Comparison of ENCODE assay signal across 15 cellular contexts in the genomic region with DNA sequence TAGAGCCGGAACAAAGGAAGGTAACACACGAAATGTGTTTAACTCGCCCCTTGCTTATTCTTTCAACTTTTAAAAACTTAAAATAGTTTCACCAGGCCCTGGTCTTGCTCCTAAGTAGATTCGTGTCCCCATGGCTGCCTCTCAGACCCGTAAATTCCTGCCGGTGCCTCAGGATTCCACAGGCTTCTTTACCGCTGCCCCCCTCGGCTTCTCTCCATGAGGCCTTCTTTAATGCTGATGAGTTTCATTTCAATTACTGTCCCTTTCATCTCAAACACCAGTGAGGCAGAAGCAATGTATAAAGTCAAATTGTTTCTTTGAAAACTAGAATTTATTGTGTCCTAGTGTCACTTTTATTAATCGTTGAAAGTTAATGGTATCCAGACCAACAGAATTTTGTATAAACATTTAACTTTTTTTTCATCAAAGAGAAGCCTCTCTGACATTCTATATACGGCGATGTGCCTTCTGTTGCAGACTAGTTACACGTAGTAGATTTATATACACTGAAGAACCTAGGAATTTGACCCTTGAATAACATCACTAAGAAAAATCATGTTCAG.
"Had no signal": no experiment of that assay in that cellular context is flagged by ENCODE, and none has a peak within 500 bp of the region (broad histone marks: within the 10 kb centered on the region; RNA-seq: fewer than 3 reads in every experiment).

No MANE protein-coding gene starts in this region.

- H3K27ac Mint-ChIP-seq: activated CD4-positive, alpha-beta T cell treated with anti-CD3 and anti-CD28 coated beads for 36 hours; activated CD8-positive, alpha-beta T cell treated with anti-CD3 and anti-CD28 coated beads for 36 hours; effector memory CD8-positive, alpha-beta T cell; naive thymus-derived CD4-positive, alpha-beta T cell had no signal

- H3K4me1 Mint-ChIP-seq: activated CD4-positive, alpha-beta T cell treated with anti-CD3 and anti-CD28 coated beads for 36 hours; naive thymus-derived CD4-positive, alpha-beta T cell had no signal

- DNase-seq: activated CD4-positive, alpha-beta T cell treated with anti-CD3 and anti-CD28 coated beads for 36 hours; activated CD8-positive, alpha-beta memory T cell treated with anti-CD3 and anti-CD28 coated beads, Interleukin-2, amount 50 U/mL, for 48 hours; activated CD8-positive, alpha-beta T cell treated with anti-CD3 and anti-CD28 coated beads for 36 hours; effector memory CD8-positive, alpha-beta T cell; hypothalamus; naive thymus-derived CD4-positive, alpha-beta T cell; stimulated activated CD4-positive, alpha-beta T cell treated with anti-CD3 and anti-CD28 coated beads, Interleukin-2, amount 100 ng/mL, for 24 hours; stimulated activated naive CD4-positive, alpha-beta T cell treated with Interleukin-2 at 50 U/mL for 16 hours; T-helper 9 cell had no signal

- H3K4me3 Mint-ChIP-seq: activated CD4-positive, alpha-beta T cell treated with anti-CD3 and anti-CD28 coated beads for 36 hours; activated CD8-positive, alpha-beta T cell treated with anti-CD3 and anti-CD28 coated beads for 36 hours; effector memory CD8-positive, alpha-beta T cell; naive thymus-derived CD4-positive, alpha-beta T cell had no signal

- H3K36me3 ChIP-seq: ascending aorta, cardiac muscle cell, prostate gland, suprapubic skin had no signal

- ATAC-seq: activated CD4-positive, alpha-beta T cell treated with anti-CD3 and anti-CD28 coated beads for 36 hours; activated CD8-positive, alpha-beta T cell treated with anti-CD3 and anti-CD28 coated beads for 36 hours; effector memory CD8-positive, alpha-beta T cell; naive thymus-derived CD4-positive, alpha-beta T cell; sciatic nerve had no signal

- H3K4me1 ChIP-seq: ascending aorta, prostate gland, suprapubic skin had no signal

- H3K27ac ChIP-seq: ascending aorta, cardiac muscle cell, coronary artery, prostate gland, suprapubic skin had no signal

- H3K9me3 Mint-ChIP-seq: activated CD8-positive, alpha-beta T cell treated with anti-CD3 and anti-CD28 coated beads for 36 hours had no signal

- H3K27me3 ChIP-seq: ascending aorta, cardiac muscle cell, suprapubic skin had no signal

- H3K4me3 ChIP-seq: ascending aorta, cardiac muscle cell, coronary artery, prostate gland, suprapubic skin had no signal

- H3K9me3 ChIP-seq: ascending aorta, prostate gland, suprapubic skin had no signal
